9 cellular contexts compared by ENCODE assay signal in genomic region chr5:67221487-67222242, GRCh38. TPM values are rescaled to one million over a fixed set of nuclear protein-coding genes. Genes with fewer than 3 reads are reported as not detected.
DNase-seq lines count a peak whose midpoint lies in the region; ATAC-seq, FAIRE-seq and TF ChIP-seq lines count a peak whose summit lies in the region.
"Had no signal": no experiment of that assay in that cellular context is flagged by ENCODE, and none has a peak within 500 bp of the region (broad histone marks: within the 10 kb centered on the region; RNA-seq: fewer than 3 reads in every experiment).

No MANE protein-coding gene starts in this region.

- peaks cover 15% of the 10 kb centered on the region for H3K4me1 ChIP-seq in HepG2 (ENCODE audit: insufficient read depth, low read length)

- peak; percentile 32 for DNase-seq in activated naive CD4-positive, alpha-beta T cell treated with Interleukin-2 at 50 U/mL for 16 hours
- DNase-seq in activated naive CD4-positive, alpha-beta T cell treated with anti-CD3 and anti-CD28 coated beads, Interleukin-2, amount 50 U/mL, for 16 hours = no peak
- peak in 2 of 3 donors; percentile 16 to 22 for DNase-seq in T-helper 17 cell
- no peak for DNase-seq in HepG2 (ENCODE audit: low spot score)
- no peak for DNase-seq in NCI-H748 treated with DMSO at 0.1 percent for 48 hours (lab: John Stamatoyannopoulos, UW)
- no peak for DNase-seq in GDM1 (lab: John Stamatoyannopoulos, UW)
- no peak for DNase-seq in NCI-H1930 (lab: John Stamatoyannopoulos, UW)

- TF ChIP-seq RAD21 in HepG2 (CRISPR knock-in tag; IDR thresholded peaks at IDR 0.05) = no peak

- TF ChIP-seq POLR2A in HepG2 (IDR thresholded peaks at IDR 0.05; ENCODE audit: insufficient read depth in 1 of 2, low read depth in 2 of 2, low read length in 2 of 2) = no peak

- no peaks in the 10 kb centered on the region for H3K79me2 ChIP-seq in HepG2 (ENCODE audit: insufficient read depth, low read length)

- TF ChIP-seq CTCF in HepG2 (CRISPR knock-in tag; IDR thresholded peaks at IDR 0.05) = no peak

- H3K4me1 Mint-ChIP-seq in T-helper 17 cell = peaks cover 54% of the 10 kb centered on the region

- WGBS in HepG2 (ENCODE audit: low lambda C conversion rate) = 52% methylated on average over 9 of the region's 9 CpGs

- H3K36me3 Mint-ChIP-seq in T-helper 17 cell (ENCODE audit: low read depth) = peaks cover 3% of the 10 kb centered on the region

- H3K27ac Mint-ChIP-seq in T-helper 17 cell = peak overlapping the region; percentile 96

- H3K9me3 ChIP-seq in T-helper 17 cell (ENCODE audit: control insufficient read depth, low read length, poor library complexity, severe bottlenecking) (no peaks in the 10 kb centered on the region), HepG2 (ENCODE audit: low read length) (no peaks in the 10 kb centered on the region)

- no peak for TF ChIP-seq EP300 in HepG2 (IDR thresholded peaks at IDR 0.05; ENCODE audit: low read depth in 2 of 2, low read length in 2 of 2)
- TF ChIP-seq EP300 in HepG2 (CRISPR knock-in tag; IDR thresholded peaks at IDR 0.05; ENCODE audit: borderline replicate concordance) = no peak

- H3K27me3 ChIP-seq in HepG2 (ENCODE audit: control insufficient read depth in 1 of 2, insufficient read depth in 2 of 2, low read length in 2 of 2) = no peaks in the 10 kb centered on the region; a peak in 1 of 5 replicates

- no peak overlapping the region for H3K9ac ChIP-seq in HepG2 (ENCODE audit: insufficient read depth, low read depth, low read length)

- intact Hi-C loops in HepG2 (cut with micrococcal nuclease; ENCODE audit: unreplicated experiment) = no loop called here

- no peaks in the 10 kb centered on the region for H4K20me1 ChIP-seq in HepG2 (ENCODE audit: insufficient read depth, low read length)

- ATAC-seq in HG03025 (IDR thresholded peaks at IDR 0.05; ENCODE audit: low FRiP score, unreplicated experiment) (peak; percentile 88), T-helper 17 cell (peak; percentile 94), HepG2 (no peak)

- no peak overlapping the region for H3K27ac ChIP-seq in HepG2 (ENCODE audit: extremely low read length, insufficient read depth, low read length)

- CTCF ChIA-PET in HepG2 (lab: Yijun Ruan, JAX; ENCODE audit: low intra/inter-chr PET ratio, low total read pairs) = no interaction called here

- no peak overlapping the region for H3K4me2 ChIP-seq in HepG2 (ENCODE audit: low read depth, low read length)

- POLR2A ChIA-PET in HepG2 (lab: Yijun Ruan, JAX) = no interaction called here

- H3K4me3 ChIP-seq in HepG2 (replicated peaks in 1 of 3; ENCODE audit: insufficient read depth in 1 of 3, low read depth in 2 of 3, low read length in 3 of 3) = no peak overlapping the region

- peak overlapping the region; percentile 78 for H3K4me3 Mint-ChIP-seq in T-helper 17 cell

- H3K36me3 ChIP-seq in HepG2 (replicated peaks in 1 of 2; ENCODE audit: control insufficient read depth in 1 of 2, insufficient read depth in 2 of 2, low read length in 2 of 2) = no peaks in the 10 kb centered on the region

- no TSS peak for BruUV-seq in HepG2 (replicated peaks; lab: Mats Ljungman, UMichigan)

- no peak for FAIRE-seq in HepG2 (lab: Jason Lieb, UNC)

- H2AFZ ChIP-seq in HepG2 (ENCODE audit: low read length) = no peak overlapping the region

- H3K27me3 Mint-ChIP-seq in T-helper 17 cell = no peaks in the 10 kb centered on the region

- in situ Hi-C loops in HepG2 (cut with HindIII; ENCODE audit: extremely low pct_ligation_motif_present, low pct_unique_long_range_greater_than_20kb) = no loop called here

TF ChIP-seq in HepG2, 621 proteins besides CTCF, POLR2A, EP300 and RAD21:
- TF ChIP-seq JUND (CRISPR knock-in tag; IDR thresholded peaks at IDR 0.05) = no peak
- no peak for TF ChIP-seq GLI4 (CRISPR knock-in tag; IDR thresholded peaks at IDR 0.05; ENCODE audit: borderline replicate concordance)
- no peak for TF ChIP-seq TRAFD1 (CRISPR knock-in tag; IDR thresholded peaks at IDR 0.05; ENCODE audit: borderline replicate concordance)
- peak; percentile 59 to 67 for TF ChIP-seq MAFK (conservative IDR thresholded peaks at IDR 0.05 in 1 of 2, IDR thresholded peaks at IDR 0.05 in 1 of 2; ENCODE audit: low read length in 2 of 2)
- TF ChIP-seq MAFF (IDR thresholded peaks at IDR 0.05; ENCODE audit: low read depth, low read length) = peak; percentile 48; the same call in 1 of the 2 replicates
- no peak for TF ChIP-seq ZNF879 (CRISPR knock-in tag; IDR thresholded peaks at IDR 0.05)
- no peak for TF ChIP-seq FOXA1 (IDR thresholded peaks at IDR 0.05)
- TF ChIP-seq FOXA1 (CRISPR knock-in tag; IDR thresholded peaks at IDR 0.05) = no peak
- TF ChIP-seq GTF3A (CRISPR knock-in tag; conservative IDR thresholded peaks at IDR 0.05) = no peak
TF ChIP-seq in HepG2: peak in this region for 2.

RNA-seq across cellular contexts. Expression of gene CD180, which starts 25.1 kb away (rescaled TPM):
- 1 to 10 TPM in 1 of 2 donors, under 1 TPM in 1; 0.05 to 1.3 TPM for total RNA-seq in T-helper 17 cell
- not detected in 2 replicates for total RNA-seq in HepG2 (2016; rRNA removed; fragmentation: Illumina TruSeq; extraction: Trizol)
- total RNA-seq in HepG2 (2016; cell fraction: cytosol; rRNA removed; fragmentation: Illumina TruSeq; extraction: Trizol; ENCODE audit: low read depth) = not detected in 2 replicates
- total RNA-seq in HepG2 (2016; cell fraction: insoluble cytoplasmic fraction; rRNA removed; fragmentation: Illumina TruSeq; extraction: Trizol) = not detected in 2 replicates
- not detected in 2 replicates for total RNA-seq in HepG2 (2016; cell fraction: membrane; rRNA removed; fragmentation: Illumina TruSeq; extraction: Trizol)
- total RNA-seq in HepG2 (2016; cell fraction: nucleus; rRNA removed; fragmentation: Illumina TruSeq; extraction: Trizol) = not detected in 2 replicates
- polyA plus RNA-seq in HepG2 (2011; rRNA removed) = not detected in 2 replicates
- not detected in 2 replicates for polyA plus RNA-seq in HepG2 (2011; cell fraction: cytosol; rRNA removed)
- not detected in 2 replicates for polyA plus RNA-seq in HepG2 (2011; cell fraction: nucleus; rRNA removed)
- not detected in 2 replicates for polyA plus RNA-seq in HepG2 (2012)
- polyA plus RNA-seq in HepG2 (2016; cell fraction: cytosol; fragmentation: Illumina TruSeq; extraction: Trizol; ENCODE audit: low read depth) = not detected in 2 replicates
- not detected in 2 replicates for polyA plus RNA-seq in HepG2 (2016; cell fraction: insoluble cytoplasmic fraction; fragmentation: Illumina TruSeq; extraction: Trizol; ENCODE audit: low read depth)
- not detected in 2 replicates for polyA plus RNA-seq in HepG2 (2016; cell fraction: membrane; fragmentation: Illumina TruSeq; extraction: Trizol; ENCODE audit: low read depth)
- polyA plus RNA-seq in HepG2 (2016; cell fraction: nucleus; fragmentation: Illumina TruSeq; extraction: Trizol; ENCODE audit: insufficient read depth, low read depth) = not detected in 2 replicates
- polyA minus RNA-seq in HepG2 (2011; rRNA and poly(A)+ RNA removed; ENCODE audit: low replicate concordance) = not detected in 2 replicates
- not detected in 2 replicates for polyA minus RNA-seq in HepG2 (2011; cell fraction: cytosol; rRNA and poly(A)+ RNA removed)
- not detected in 2 replicates for polyA minus RNA-seq in HepG2 (2011; cell fraction: nucleus; rRNA and poly(A)+ RNA removed)
- polyA plus RNA-seq: BJ had no signal

Comparison
In these comparisons a context has a peak if more than half of its experiments do, and no peak if none do; other contexts are left out.
1. DNase-seq: peak in activated naive CD4-positive, alpha-beta T cell treated with Interleukin-2 at 50 U/mL for 16 hours (single experiment) and T-helper 17 cell (2 of 3); none in activated naive CD4-positive, alpha-beta T cell treated with anti-CD3 and anti-CD28 coated beads, Interleukin-2, amount 50 U/mL, for 16 hours (single experiment), HepG2 (single experiment), NCI-H748 treated with DMSO at 0.1 percent for 48 hours (single experiment), GDM1 (single experiment) and NCI-H1930 (0 of 2).